Comparison of ENCODE assay signal across 8 cellular contexts in the genomic region with DNA sequence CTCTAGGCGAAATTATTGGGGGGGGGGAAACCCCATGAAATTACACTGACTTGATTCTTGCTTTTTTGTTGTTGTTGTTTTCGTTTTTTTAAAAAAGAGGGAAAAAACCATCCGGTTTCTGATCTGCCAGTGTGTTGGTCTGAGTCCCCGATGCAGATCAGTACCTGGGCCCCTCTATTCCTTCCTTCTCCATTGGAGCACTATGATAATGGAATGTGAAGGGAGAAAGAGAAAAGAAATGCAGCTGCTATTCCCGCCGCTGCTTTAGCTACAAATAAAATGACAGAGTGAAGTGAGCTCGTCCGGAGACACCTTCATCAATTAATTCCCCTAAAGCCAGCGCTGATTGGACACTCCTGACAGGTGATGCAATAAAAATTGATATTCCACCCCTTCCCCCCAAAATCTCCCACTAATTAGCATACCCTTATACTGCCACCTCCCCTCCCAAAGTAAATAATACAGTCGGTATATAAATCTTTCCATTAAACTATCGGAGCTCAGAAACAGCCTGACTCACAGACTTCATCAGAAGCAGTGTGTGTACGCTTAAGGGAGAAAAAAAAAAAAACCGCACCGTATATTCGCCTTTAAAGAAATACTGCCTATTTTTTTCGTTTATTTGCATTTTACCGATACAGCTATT. TPM values are rescaled to one million over a fixed set of nuclear protein-coding genes. Genes with fewer than 3 reads are reported as not detected.
DNase-seq lines count a peak whose midpoint lies in the region; ATAC-seq and TF ChIP-seq lines count a peak whose summit lies in the region.

No MANE protein-coding gene starts in this region.

- peak overlapping the region; percentile 92 for H3K4me2 ChIP-seq in skeletal muscle satellite cell (ENCODE audit: low read length)

- intact Hi-C loops in activated CD8-positive, alpha-beta T cell treated with anti-CD3 and anti-CD28 coated beads for 36 hours (cut with micrococcal nuclease), result no loop called here
- intact Hi-C loops in left ventricle myocardium inferior (cut with micrococcal nuclease), result no loop called here

- CTCF ChIA-PET in activated CD8-positive, alpha-beta T cell treated with anti-CD3 and anti-CD28 coated beads for 36 hours (lab: Charles Lee), result interaction anchor here (1.5 to 1.6 kb wide), 2 partner anchors 9 to 21 kb away, joined by 6 to 23 read pairs; no protein-coding TSS in a partner anchor

- POLR2A ChIA-PET in activated CD8-positive, alpha-beta T cell treated with anti-CD3 and anti-CD28 coated beads for 36 hours (lab: Charles Lee), result interaction anchor here (1.2 kb wide), 1 partner anchor 9 kb away, joined by 4 read pairs; no protein-coding TSS in a partner anchor

- H3K27ac ChIP-seq in left ventricle myocardium inferior (replicated peaks), result peak overlapping the region; percentile 99
- H3K27ac ChIP-seq in Peyer's patch, result peak overlapping the region in 2 of 4 donors; percentile 28 to 75

- no peaks in the 10 kb centered on the region for H3K9me3 Mint-ChIP-seq in activated CD8-positive, alpha-beta T cell treated with anti-CD3 and anti-CD28 coated beads for 36 hours

- H3K9me3 ChIP-seq in left ventricle myocardium inferior (replicated peaks), result no peaks in the 10 kb centered on the region
- no peaks in the 10 kb centered on the region for H3K9me3 ChIP-seq in skeletal muscle satellite cell (replicated peaks; ENCODE audit: low read length)
- no peaks in the 10 kb centered on the region for H3K9me3 ChIP-seq in Peyer's patch

- H3K4me3 ChIP-seq in left ventricle myocardium inferior (peak overlapping the region; percentile 75), skeletal muscle satellite cell (ENCODE audit: low read length) (peak overlapping the region; percentile 85), Peyer's patch (peak overlapping the region in 2 of 4 donors; percentile 58 to 63)

- peaks cover 34% of the 10 kb centered on the region for H3K4me1 Mint-ChIP-seq in activated CD8-positive, alpha-beta T cell treated with anti-CD3 and anti-CD28 coated beads for 36 hours (ENCODE audit: low read depth)

- peak overlapping the region; percentile 78 for H3K9ac ChIP-seq in skeletal muscle satellite cell (ENCODE audit: low read depth, low read length)

- H3K27me3 ChIP-seq in left ventricle myocardium inferior (ENCODE audit: low read depth), result peaks cover 4% of the 10 kb centered on the region
- H3K27me3 ChIP-seq in skeletal muscle satellite cell (ENCODE audit: control insufficient read depth, insufficient read depth, low read length), result no peaks in the 10 kb centered on the region
- H3K27me3 ChIP-seq in Peyer's patch, result peaks cover 0 to 17% of the 10 kb centered on the region in 2 donors

- no peak overlapping the region for H3K27ac Mint-ChIP-seq in activated CD8-positive, alpha-beta T cell treated with anti-CD3 and anti-CD28 coated beads for 36 hours

- no peak for TF ChIP-seq POLR2A in Peyer's patch (IDR thresholded peaks at IDR 0.05)

- H3K27me3 Mint-ChIP-seq in activated CD8-positive, alpha-beta T cell treated with anti-CD3 and anti-CD28 coated beads for 36 hours, result peaks cover 70% of the 10 kb centered on the region

- H3K36me3 Mint-ChIP-seq in activated CD8-positive, alpha-beta T cell treated with anti-CD3 and anti-CD28 coated beads for 36 hours (ENCODE audit: low read depth), result no peaks in the 10 kb centered on the region

- H3K36me3 ChIP-seq in left ventricle myocardium inferior, result no peaks in the 10 kb centered on the region
- H3K36me3 ChIP-seq in skeletal muscle satellite cell (ENCODE audit: insufficient read depth, low read length), result no peaks in the 10 kb centered on the region
- no peaks in the 10 kb centered on the region for H3K36me3 ChIP-seq in Peyer's patch

- no peak for TF ChIP-seq CTCF in activated CD8-positive, alpha-beta T cell treated with anti-CD3 and anti-CD28 coated beads for 36 hours (IDR thresholded peaks at IDR 0.05)
- TF ChIP-seq CTCF in left ventricle myocardium inferior (IDR thresholded peaks at IDR 0.05; ENCODE audit: borderline replicate concordance), result no peak
- TF ChIP-seq CTCF in Peyer's patch (IDR thresholded peaks at IDR 0.05), result no peak

- peak; percentile 14 for DNase-seq in Daoy (ENCODE audit: low read depth)
- DNase-seq in NCI-H146 treated with DMSO at 0.1 percent for 48 hours (lab: John Stamatoyannopoulos, UW; ENCODE audit: unreplicated experiment), result peak; percentile 86
- DNase-seq in activated CD8-positive, alpha-beta T cell treated with anti-CD3 and anti-CD28 coated beads for 36 hours, result no peak
- DNase-seq in left ventricle myocardium inferior, result no peak
- no peak for DNase-seq in Peyer's patch
- no peak for DNase-seq in activated CD4-positive, alpha-beta T cell treated with anti-CD3 and anti-CD28 coated beads for 4 hours

- ATAC-seq in activated CD8-positive, alpha-beta T cell treated with anti-CD3 and anti-CD28 coated beads for 36 hours, result peak; percentile 54
- ATAC-seq in HG03342 (IDR thresholded peaks at IDR 0.05; ENCODE audit: unreplicated experiment), result no peak

- H3K4me1 ChIP-seq in left ventricle myocardium inferior (peaks cover 63% of the 10 kb centered on the region), skeletal muscle satellite cell (ENCODE audit: control insufficient read depth, insufficient read depth, low read length) (peaks cover 20% of the 10 kb centered on the region), Peyer's patch (peaks cover 0 to 35% (median 10%) of the 10 kb centered on the region in 4 donors)

- peak overlapping the region; percentile 80 for H3K4me3 Mint-ChIP-seq in activated CD8-positive, alpha-beta T cell treated with anti-CD3 and anti-CD28 coated beads for 36 hours

RNA-seq across cellular contexts. Expression of a gene that starts 7.4 kb away (rescaled TPM):
- total RNA-seq in Daoy (2014; rRNA removed; shearing (Covaris generic)), result 0.29 and 1.3 TPM in 2 replicates
- under 1 TPM; 0.11 to 0.36 TPM for total RNA-seq in activated CD8-positive, alpha-beta T cell treated with anti-CD3 and anti-CD28 coated beads for 36 hours
- total RNA-seq in left ventricle myocardium inferior, result 2.7 TPM
- 0.25 and 0.44 TPM in 2 replicates for total RNA-seq in skeletal muscle satellite cell (2012; rRNA removed)
- under 1 TPM in 1 of 4 donors, not detected in 3; 0.27 TPM for total RNA-seq in Peyer's patch

RNA-seq across cellular contexts. Expression of a gene that starts 15.9 kb away (rescaled TPM):
- total RNA-seq in Daoy (2014; rRNA removed; shearing (Covaris generic)), result 9.0 and 27.3 TPM in 2 replicates
- 10 to 100 TPM; 33.9 to 36.4 TPM for total RNA-seq in activated CD8-positive, alpha-beta T cell treated with anti-CD3 and anti-CD28 coated beads for 36 hours
- total RNA-seq in left ventricle myocardium inferior, result 18.7 TPM
- 21.0 and 29.3 TPM in 2 replicates for total RNA-seq in skeletal muscle satellite cell (2012; rRNA removed)
- 10 to 100 TPM; 25.2 to 65.2 (median 40.1) TPM for total RNA-seq in Peyer's patch

Comparison
In these comparisons a context has a peak if more than half of its experiments do, and no peak if none do; other contexts are left out.
1. DNase-seq: peak in Daoy (single experiment) and NCI-H146 treated with DMSO at 0.1 percent for 48 hours (single experiment); none in activated CD8-positive, alpha-beta T cell treated with anti-CD3 and anti-CD28 coated beads for 36 hours (single experiment), left ventricle myocardium inferior (single experiment), Peyer's patch (0 of 3) and activated CD4-positive, alpha-beta T cell treated with anti-CD3 and anti-CD28 coated beads for 4 hours (0 of 2).